ENCODE assay signal across 1 cellular context in genomic region chr4:5050520-5050955, GRCh38.
TF ChIP-seq lines count a peak whose summit lies in the region.

No MANE protein-coding gene starts in this region.

TF ChIP-seq in IMR-90, 13 proteins besides CTCF, POLR2A, EP300 and RAD21:
- TF ChIP-seq MAZ (IDR thresholded peaks at IDR 0.05; ENCODE audit: borderline replicate concordance, low read depth, low read length) (peak; percentile 21; the same call in 1 of the 2 replicates), CHD1 (IDR thresholded peaks at IDR 0.05; ENCODE audit: low read depth, low read length) (no peak), SMC3 (IDR thresholded peaks at IDR 0.05; ENCODE audit: low read depth, low read length) (peak; percentile 78)
TF ChIP-seq in IMR-90: peak in this region for 2.
